ENCODE assay signal across 30 cellular contexts in genomic region chr11:8273281-8273680, GRCh38. TPM values are rescaled to one million over a fixed set of nuclear protein-coding genes. Genes with fewer than 3 reads are reported as not detected.
A peak's percentile ranks its signal among the peaks of the same experiment; 100 is the strongest.
DNase-seq lines count a peak whose midpoint lies in the region; ATAC-seq, FAIRE-seq and TF ChIP-seq lines count a peak whose summit lies in the region.
"Had no signal": no experiment of that assay in that cellular context is flagged by ENCODE, and none has a peak within 500 bp of the region (broad histone marks: within the 10 kb centered on the region; RNA-seq: fewer than 3 reads in every experiment).

No MANE protein-coding gene starts in this region.

- DNase-seq in GM23248: peak; percentile 29
- DNase-seq in PC-9: peak in 1 of 2 experiments; percentile 60
- peak; percentile 23 for DNase-seq in dermis blood vessel endothelial cell
- no peak for DNase-seq in pancreas
- no peak for DNase-seq in DMS79 treated with DMSO at 0.1 percent for 48 hours (lab: John Stamatoyannopoulos, UW)
- no peak for DNase-seq in iPS-NIHi7 (ENCODE audit: extremely low spot score)
- DNase-seq in NK-92 treated with Interleukin-12 subunit alpha and Interleukin-12 subunit beta, amount 100 ng/mL, for 24 hours (lab: John Stamatoyannopoulos, UW): no peak
- DNase-seq: activated CD8-positive, alpha-beta T cell treated with anti-CD3 and anti-CD28 coated beads for 36 hours; anterior cingulate cortex; C1 segment of cervical spinal cord; Caco-2; central memory CD4-positive, alpha-beta T cell; left cardiac atrium; NCI-H1105; NCI-H187 treated with DMSO at 0.1 percent for 48 hours; NCI-H2227 treated with DMSO at 0.1 percent for 48 hours; NCI-H69; RPMI8226; stimulated activated CD4-positive, alpha-beta T cell treated with anti-CD3 and anti-CD28 coated beads, Interleukin-4, amount 100 ng/mL, for 24 hours; T-helper 2 cell had no signal

- TF ChIP-seq CTCF in PC-9 (conservative IDR thresholded peaks at IDR 0.05) (no peak), pancreas (IDR thresholded peaks at IDR 0.05) (no peak)

- in situ Hi-C loops in GM23248 (cut with MboI): no loop called here

- BruUV-seq in PC-9 (replicated peaks; lab: Mats Ljungman, UMichigan): no TSS peak

- H3K9me2 ChIP-seq in GM23248 (ENCODE audit: insufficient read depth) (no peaks in the 10 kb centered on the region), PC-9 (ENCODE audit: insufficient read depth) (no peaks in the 10 kb centered on the region)

- H3K27me3 ChIP-seq in GM23248 (replicated peaks; ENCODE audit: insufficient read depth): peaks cover 41% of the 10 kb centered on the region
- no peaks in the 10 kb centered on the region for H3K27me3 ChIP-seq in PC-9 (ENCODE audit: insufficient read depth, low read depth)
- peaks cover 0 to 4% (median 0%) of the 10 kb centered on the region in 4 donors for H3K27me3 ChIP-seq in pancreas
- H3K27me3 ChIP-seq: right atrium auricular region had no signal

- H2AFZ ChIP-seq in GM23248: no peak overlapping the region
- no peak overlapping the region for H2AFZ ChIP-seq in PC-9

- H3K4me1 ChIP-seq in GM23248 (ENCODE audit: insufficient read depth) (no peaks in the 10 kb centered on the region), PC-9 (replicated peaks; ENCODE audit: insufficient read depth) (peaks cover 14% of the 10 kb centered on the region), pancreas (no peaks in the 10 kb centered on the region)
- H3K4me1 ChIP-seq: Caco-2 had no signal

- POLR2A ChIA-PET in PC-9 (lab: Charles Lee; ENCODE audit: unreplicated experiment): no interaction called here

- intact Hi-C loops in PC-9 (cut with micrococcal nuclease; ENCODE audit: unreplicated experiment): no loop called here
- intact Hi-C loops in pancreas (cut with DNase I): no loop called here

- H3K9me3 ChIP-seq in GM23248 (ENCODE audit: low read depth): no peaks in the 10 kb centered on the region
- H3K9me3 ChIP-seq in PC-9 (ENCODE audit: insufficient read depth, low read depth): no peaks in the 10 kb centered on the region
- H3K9me3 ChIP-seq in pancreas: no peaks in the 10 kb centered on the region
- H3K9me3 ChIP-seq: Caco-2, right atrium auricular region, suprapubic skin had no signal

- no peaks in the 10 kb centered on the region for H3F3A ChIP-seq in GM23248 (ENCODE audit: insufficient read depth)
- H3F3A ChIP-seq in PC-9 (ENCODE audit: insufficient read depth, low read depth): no peaks in the 10 kb centered on the region

- CTCF ChIA-PET in PC-9 (lab: Charles Lee): interaction anchor here (0.6 kb wide), 1 partner anchor 80 kb away, joined by 3 read pairs; no protein-coding TSS in a partner anchor

- H4K20me1 ChIP-seq in GM23248 (ENCODE audit: insufficient read depth): no peaks in the 10 kb centered on the region
- no peaks in the 10 kb centered on the region for H4K20me1 ChIP-seq in PC-9 (ENCODE audit: insufficient read depth)

- FAIRE-seq in pancreas (lab: Jason Lieb, UNC): peak; percentile 13
- FAIRE-seq: GM12878 had no signal

- ATAC-seq in pancreas (no peak), HG02970 (IDR thresholded peaks at IDR 0.05; ENCODE audit: low FRiP score, unreplicated experiment) (no peak)
- ATAC-seq: activated CD8-positive, alpha-beta T cell treated with anti-CD3 and anti-CD28 coated beads for 36 hours; activated T-helper 17 cell treated with anti-CD3 and anti-CD28 coated beads, Interleukin-2, amount 50 U/mL, for 72 hours; GM12878; left cardiac atrium; stimulated activated effector memory CD8-positive, alpha-beta T cell treated with anti-CD3 and anti-CD28 coated beads, Interleukin-12 subunit alpha, Interleukin-12 subunit beta, amount 100 ng/mL, for 72 hours had no signal

- no peak overlapping the region for H3K27ac ChIP-seq in GM23248
- H3K27ac ChIP-seq in PC-9: peak overlapping the region; percentile 42
- H3K27ac ChIP-seq in pancreas: no peak overlapping the region
- H3K27ac ChIP-seq: right atrium auricular region, SK-N-MC, suprapubic skin had no signal

- no peaks in the 10 kb centered on the region for H3K36me3 ChIP-seq in GM23248 (ENCODE audit: low read depth)
- H3K36me3 ChIP-seq in PC-9 (ENCODE audit: low read depth): no peaks in the 10 kb centered on the region
- no peaks in the 10 kb centered on the region for H3K36me3 ChIP-seq in pancreas
- H3K36me3 ChIP-seq: right atrium auricular region, suprapubic skin had no signal

- H3K4me2 ChIP-seq in GM23248 (ENCODE audit: unreplicated experiment): no peak overlapping the region
- peak overlapping the region; percentile 12 for H3K4me2 ChIP-seq in PC-9

- H3K4me3 ChIP-seq in GM23248: no peak overlapping the region
- H3K4me3 ChIP-seq in PC-9: no peak overlapping the region
- no peak overlapping the region for H3K4me3 ChIP-seq in pancreas
- H3K4me3 ChIP-seq: GM12878, right atrium auricular region, SK-N-MC, suprapubic skin had no signal

- H3K79me2 ChIP-seq in GM23248 (ENCODE audit: insufficient read depth): no peaks in the 10 kb centered on the region
- no peaks in the 10 kb centered on the region for H3K79me2 ChIP-seq in PC-9 (ENCODE audit: low read depth)

- no peak overlapping the region for H3K9ac ChIP-seq in GM23248

RNA-seq across cellular contexts. Expression of gene LMO1, which starts 9.6 kb away (rescaled TPM):
- not detected in 2 replicates for total RNA-seq in GM23248 (2014; rRNA removed; shearing (Covaris generic))
- polyA plus RNA-seq in GM23248 (2016; fragmentation: Nextera tagmentation; extraction: Ambion mirVana): not detected in 2 replicates
- not detected in 2 replicates for total RNA-seq in PC-9 (2021)
- total RNA-seq in dermis blood vessel endothelial cell: not detected in 2 replicates
- 1 to 10 TPM in 1 of 6 donors, under 1 TPM in 5; 0.14 to 1.0 (median 0.56) TPM for total RNA-seq in pancreas
- 1 to 10 TPM; 1.3 to 6.8 TPM for polyA plus RNA-seq in pancreas
- total RNA-seq: activated CD8-positive, alpha-beta T cell treated with anti-CD3 and anti-CD28 coated beads for 36 hours; activated T-helper 17 cell treated with anti-CD3 and anti-CD28 coated beads, Interleukin-2, amount 50 U/mL, for 72 hours; Caco-2; Daoy; dermis microvascular lymphatic vessel endothelial cell; GM12878; right atrium auricular region; ureter had no signal
- polyA plus RNA-seq: GM12878 had no signal

Comparison
In these comparisons a context has a peak if more than half of its experiments do, and no peak if none do; other contexts are left out.
1. DNase-seq: peak in GM23248 (single experiment) and dermis blood vessel endothelial cell (single experiment); none in pancreas (0 of 6), DMS79 treated with DMSO at 0.1 percent for 48 hours (single experiment), iPS-NIHi7 (single experiment) and NK-92 treated with Interleukin-12 subunit alpha and Interleukin-12 subunit beta, amount 100 ng/mL, for 24 hours (single experiment).